11 cellular contexts compared by ENCODE assay signal in the genomic region with DNA sequence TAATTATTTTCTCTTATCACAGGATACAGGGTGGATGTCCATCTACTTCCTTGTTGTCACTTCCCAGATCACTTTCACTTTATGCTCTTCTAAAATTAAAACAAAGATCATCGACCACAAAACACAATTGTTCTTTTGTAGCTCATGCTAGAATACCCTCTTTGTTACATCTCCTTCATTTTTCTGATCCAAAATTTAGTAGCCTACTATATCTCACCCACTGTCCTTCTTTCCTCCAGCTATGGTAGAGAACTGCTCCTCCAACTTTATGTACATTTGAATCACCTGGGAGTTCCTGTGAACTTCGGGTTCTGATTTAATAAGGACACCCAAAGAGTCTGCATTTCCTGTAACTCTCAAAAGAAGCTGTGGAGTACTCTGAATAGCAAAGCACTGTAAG. TPM values are rescaled to one million over a fixed set of nuclear protein-coding genes. Genes with fewer than 3 reads are reported as not detected.
DNase-seq lines count a peak whose midpoint lies in the region; ATAC-seq and TF ChIP-seq lines count a peak whose summit lies in the region.
"Had no signal": no experiment of that assay in that cellular context is flagged by ENCODE, and none has a peak within 500 bp of the region (broad histone marks: within the 10 kb centered on the region; RNA-seq: fewer than 3 reads in every experiment).

No MANE protein-coding gene starts in this region.

- H3K27me3 Mint-ChIP-seq in endodermal cell (ENCODE audit: insufficient read depth) = peaks cover 38% of the 10 kb centered on the region

- no peak overlapping the region for H3K4me3 Mint-ChIP-seq in endodermal cell

- peak overlapping the region; percentile 100 for H2AFZ ChIP-seq in PC-3 (ENCODE audit: low read length)

- intact Hi-C loops in PC-3 (cut with micrococcal nuclease) = no loop called here

- 88 to 93% methylated on average over 1 to 2 of the region's 2 CpGs for WGBS in endodermal cell (ENCODE audit: insufficient coverage in 1 of 2, insufficient read length in 1 of 2), 2 experiments

- H3K4me3 ChIP-seq in GM12865 (ENCODE audit: low read depth, low read length) (peak overlapping the region; percentile 80), PC-3 (ENCODE audit: low read length) (no peak overlapping the region; the same call in 1 of the 2 replicates), endodermal cell (ENCODE audit: low read length) (peak overlapping the region; percentile 72), rectal smooth muscle tissue (ENCODE audit: low read length) (no peak overlapping the region)

- TF ChIP-seq CTCF in GM12865 (IDR thresholded peaks at IDR 0.05; ENCODE audit: insufficient read depth, low read depth, low read length, missing control alignments) (no peak), PC-3 (conservative IDR thresholded peaks at IDR 0.05; ENCODE audit: low read depth, low read length) (no peak), endodermal cell (conservative IDR thresholded peaks at IDR 0.05) (no peak)

- H3K4me1 Mint-ChIP-seq in endodermal cell = peaks cover 10% of the 10 kb centered on the region

- H3K79me2 ChIP-seq in PC-3 (ENCODE audit: low read length) = peaks cover 36% of the 10 kb centered on the region

- no peaks in the 10 kb centered on the region for H3K27me3 ChIP-seq in PC-3 (ENCODE audit: low read length)
- peaks cover 31% of the 10 kb centered on the region for H3K27me3 ChIP-seq in endodermal cell (ENCODE audit: control insufficient read depth, insufficient read depth, low read length, poor library complexity, severe bottlenecking)
- H3K27me3 ChIP-seq in rectal smooth muscle tissue (ENCODE audit: control insufficient read depth, insufficient read depth, low read length) = no peaks in the 10 kb centered on the region
- H3K27me3 ChIP-seq: adrenal gland had no signal

- no peak overlapping the region for H3K27ac Mint-ChIP-seq in endodermal cell

- no peak for DNase-seq in GM12865 (ENCODE audit: low read depth)
- no peak for DNase-seq in PC-3
- DNase-seq in endodermal cell = no peak
- no peak for DNase-seq in GM03348 (ENCODE audit: low spot score)
- no peak for DNase-seq in HUDEP-2 (lab: John Stamatoyannopoulos, UW; ENCODE audit: unreplicated experiment in 76 of 76)
- DNase-seq: adrenal gland, Kasumi-1, SHP77 had no signal

- peaks cover 2% of the 10 kb centered on the region for H3K36me3 Mint-ChIP-seq in endodermal cell (ENCODE audit: low read depth)

- H3K4me1 ChIP-seq in PC-3 (ENCODE audit: insufficient read depth, low read length) (peaks cover 9% of the 10 kb centered on the region), endodermal cell (ENCODE audit: control insufficient read depth, insufficient read depth, low read length) (no peaks in the 10 kb centered on the region), rectal smooth muscle tissue (ENCODE audit: control insufficient read depth, insufficient read depth, low read length) (no peaks in the 10 kb centered on the region)

- peaks cover 2% of the 10 kb centered on the region for H3K9me3 Mint-ChIP-seq in endodermal cell

- H4K20me1 ChIP-seq in PC-3 (ENCODE audit: low read length) = peaks cover 24% of the 10 kb centered on the region

- POLR2A ChIA-PET in PC-3 (lab: Charles Lee; ENCODE audit: unreplicated experiment) = interaction anchor here (0.6 kb wide), 1 partner anchor 495 kb away, joined by 5 read pairs; no protein-coding TSS in a partner anchor

- H3K9ac ChIP-seq in PC-3 (ENCODE audit: low read length) (no peak overlapping the region), endodermal cell (ENCODE audit: extremely low read depth, low read length, poor library complexity, severe bottlenecking) (no peak overlapping the region), rectal smooth muscle tissue (ENCODE audit: low read length) (no peak overlapping the region)

- CTCF ChIA-PET in PC-3 (lab: Charles Lee) = no interaction called here

- H3K4me2 ChIP-seq in PC-3 (ENCODE audit: low read length) = peak overlapping the region; percentile 41; the same call in 1 of the 2 replicates

- no peaks in the 10 kb centered on the region for H3K9me2 ChIP-seq in PC-3 (replicated peaks; ENCODE audit: low read length)

- BruUV-seq in PC-3 (replicated peaks; lab: Mats Ljungman, UMichigan) = no TSS peak

- ATAC-seq in PC-3 (no peak), HG03108 (IDR thresholded peaks at IDR 0.05; ENCODE audit: unreplicated experiment) (no peak), GM19351 (IDR thresholded peaks at IDR 0.05; ENCODE audit: unreplicated experiment) (no peak)

- H3K9me3 ChIP-seq in PC-3 (ENCODE audit: low read length) = no peaks in the 10 kb centered on the region
- H3K9me3 ChIP-seq in endodermal cell (ENCODE audit: control insufficient read depth, low read length) = no peaks in the 10 kb centered on the region
- H3K9me3 ChIP-seq: adrenal gland had no signal

- H3K27ac ChIP-seq in PC-3 (ENCODE audit: low read length) (no peak overlapping the region), endodermal cell (ENCODE audit: low read depth, low read length) (no peak overlapping the region), rectal smooth muscle tissue (ENCODE audit: low read depth, low read length) (peak overlapping the region; percentile 69)

- H3K36me3 ChIP-seq in PC-3 (ENCODE audit: low read depth, low read length) (no peaks in the 10 kb centered on the region), endodermal cell (ENCODE audit: control insufficient read depth, insufficient read depth, low read length) (no peaks in the 10 kb centered on the region), rectal smooth muscle tissue (ENCODE audit: control insufficient read depth, insufficient read depth, low read length) (no peaks in the 10 kb centered on the region)
- H3K36me3 ChIP-seq: adrenal gland had no signal

- H3F3A ChIP-seq in PC-3 (ENCODE audit: low read length, unreplicated experiment) = no peaks in the 10 kb centered on the region

RNA-seq across cellular contexts. Expression of a gene that starts 1.2 kb away (rescaled TPM):
- total RNA-seq in PC-3 (2014; rRNA removed) (62.5 and 72.7 TPM in 2 replicates), endodermal cell (1 to 10 TPM; 5.6 to 6.0 TPM)
- 3.0 TPM for polyA plus RNA-seq in endodermal cell (2013, experiment 1 of 2)
- polyA plus RNA-seq in endodermal cell (2013, experiment 2 of 2) = 3.8 TPM

Comparison
In these comparisons a context has a peak if more than half of its experiments do, and no peak if none do; other contexts are left out.
1. H3K4me3 ChIP-seq: peak in GM12865 (single experiment) and endodermal cell (single experiment); none in PC-3 (single experiment) and rectal smooth muscle tissue (single experiment).